29 cellular contexts compared by ENCODE assay signal in genomic region chr4:174122705-174123104, GRCh38.
A peak's percentile ranks its signal among the peaks of the same experiment; 100 is the strongest.
DNase-seq lines count a peak whose midpoint lies in the region; ATAC-seq and TF ChIP-seq lines count a peak whose summit lies in the region.
"Had no signal": no experiment of that assay in that cellular context is flagged by ENCODE, and none has a peak within 500 bp of the region (broad histone marks: within the 10 kb centered on the region; RNA-seq: fewer than 3 reads in every experiment).

No MANE protein-coding gene starts in this region.

- no peaks in the 10 kb centered on the region for H3K36me3 Mint-ChIP-seq in T-helper 2 cell treated with Interferon-gamma antibody and Interleukin-4, amounts not matched to agents 5 μg/mL and 100 μg/mL, for 36 hours (ENCODE audit: low read depth)
- H3K36me3 Mint-ChIP-seq: brain; CD4-positive, CD25-positive, alpha-beta regulatory T cell had no signal

- TF ChIP-seq CTCF in AG10803 (conservative IDR thresholded peaks at IDR 0.05; ENCODE audit: low read length) (no peak), heart right ventricle (IDR thresholded peaks at IDR 0.05) (no peak), tibial nerve (IDR thresholded peaks at IDR 0.05) (no peak)

- no peak overlapping the region for H3K27ac Mint-ChIP-seq in T-helper 2 cell treated with Interferon-gamma antibody and Interleukin-4, amounts not matched to agents 5 μg/mL and 100 μg/mL, for 36 hours
- H3K27ac Mint-ChIP-seq: brain; CD4-positive, CD25-positive, alpha-beta regulatory T cell; nephron had no signal

- H3K4me3 ChIP-seq in AG10803 (ENCODE audit: low read length): no peak overlapping the region
- H3K4me3 ChIP-seq in heart right ventricle: no peak overlapping the region
- peak overlapping the region in 1 of 2 donors; percentile 16 for H3K4me3 ChIP-seq in muscle layer of duodenum (ENCODE audit: low read depth in 1 of 2, low read length in 2 of 2)
- no peak overlapping the region for H3K4me3 ChIP-seq in tibial nerve
- H3K4me3 ChIP-seq: adrenal gland, lung, mucosa of descending colon, SK-N-MC, testis had no signal

- H3K4me1 Mint-ChIP-seq in T-helper 2 cell treated with Interferon-gamma antibody and Interleukin-4, amounts not matched to agents 5 μg/mL and 100 μg/mL, for 36 hours (ENCODE audit: low read depth): peaks cover 2% of the 10 kb centered on the region
- H3K4me1 Mint-ChIP-seq: nephron had no signal

- no peak for TF ChIP-seq POLR2A in tibial nerve (IDR thresholded peaks at IDR 0.05)

- H3K27ac ChIP-seq in heart right ventricle: peak overlapping the region in 8 of 10 donors; percentile 10 to 73 (median 55)
- peak overlapping the region; percentile 26 for H3K27ac ChIP-seq in muscle layer of duodenum (ENCODE audit: low read length)
- H3K27ac ChIP-seq in tibial nerve: peak overlapping the region in 1 of 4 donors; percentile 7
- H3K27ac ChIP-seq: SK-N-MC, testis had no signal

- H3K4me3 Mint-ChIP-seq in T-helper 2 cell treated with Interferon-gamma antibody and Interleukin-4, amounts not matched to agents 5 μg/mL and 100 μg/mL, for 36 hours: no peak overlapping the region
- H3K4me3 Mint-ChIP-seq: brain; CD4-positive, CD25-positive, alpha-beta regulatory T cell; nephron had no signal

- H3K4me1 ChIP-seq in heart right ventricle: peaks cover 0 to 31% (median 0%) of the 10 kb centered on the region in 9 donors
- H3K4me1 ChIP-seq in muscle layer of duodenum (ENCODE audit: control insufficient read depth in 1 of 2, insufficient read depth in 2 of 2, low read length in 2 of 2): no peaks in the 10 kb centered on the region
- H3K4me1 ChIP-seq in tibial nerve: peaks cover 0 to 4% (median 0%) of the 10 kb centered on the region in 4 donors
- H3K4me1 ChIP-seq: adrenal gland, testis had no signal

- no peaks in the 10 kb centered on the region for H3K9me3 ChIP-seq in heart right ventricle
- no peaks in the 10 kb centered on the region for H3K9me3 ChIP-seq in muscle layer of duodenum (ENCODE audit: control insufficient read depth in 1 of 2, low read length in 2 of 2)
- H3K9me3 ChIP-seq in tibial nerve: no peaks in the 10 kb centered on the region
- H3K9me3 ChIP-seq: adrenal gland, mucosa of descending colon, testis had no signal

- DNase-seq in AG10803 (ENCODE audit: low read depth): peak; percentile 44
- DNase-seq in dedifferentiated amniotic fluid mesenchymal stem cell (ENCODE audit: extremely low spot score): peak; percentile 29
- DNase-seq in heart right ventricle: no peak
- no peak for DNase-seq in activated naive CD4-positive, alpha-beta T cell treated with Interleukin-2 at 50 U/mL for 16 hours
- DNase-seq in tibial nerve (ENCODE audit: low spot score in 2 of 2): no peak
- no peak for DNase-seq in T-helper 2 cell treated with Interferon-gamma antibody and Interleukin-4, amounts not matched to agents 5 μg/mL and 100 μg/mL, for 36 hours (ENCODE audit: low spot score)
- DNase-seq: activated CD4-positive, alpha-beta T cell treated with anti-CD3 and anti-CD28 coated beads, Interleukin-2, amount 50 U/mL, for 4 hours; activated CD8-positive, alpha-beta memory T cell treated with anti-CD3 and anti-CD28 coated beads, Interleukin-2, amount 50 U/mL, for 4 hours; activated naive CD4-positive, alpha-beta T cell; adrenal gland; AML-193; Calu3; CD4-positive, CD25-positive, alpha-beta regulatory T cell; DMS79 treated with DMSO at 0.1 percent for 48 hours; GDM1; mucosa of descending colon; NCI-H1048; NCI-H1694; NCI-H526; small intestine; stimulated activated naive CD8-positive, alpha-beta T cell treated with anti-CD3 and anti-CD28 coated beads, Interleukin-15, Interleukin-2, amounts not matched to agents 100 U/mL and 50 U/mL, for 24 hours; testis had no signal

- H3K27me3 ChIP-seq in heart right ventricle (no peaks in the 10 kb centered on the region), muscle layer of duodenum (ENCODE audit: low read depth, low read length) (no peaks in the 10 kb centered on the region), tibial nerve (no peaks in the 10 kb centered on the region)
- H3K27me3 ChIP-seq: testis had no signal

- ATAC-seq in heart right ventricle (peak in 7 of 8 donors; percentile 13 to 86 (median 71)), HG03378 (IDR thresholded peaks at IDR 0.05; ENCODE audit: unreplicated experiment) (no peak)
- ATAC-seq: activated CD4-positive, CD25-positive, alpha-beta regulatory T cell treated with anti-CD3 and anti-CD28 coated beads, Interleukin-2, amount 50 U/mL, for 24 hours; mucosa of descending colon; stimulated activated naive CD8-positive, alpha-beta T cell treated with anti-CD3 and anti-CD28 coated beads, Interleukin-15, Interleukin-2, amounts not matched to agents 100 U/mL and 50 U/mL, for 24 hours had no signal

- WGBS in heart right ventricle, 2 donors: 18 to 39% methylated on average over 1 of the region's 1 CpG
- WGBS in tibial nerve, 2 donors: 66 to 76% methylated on average over 1 of the region's 1 CpG

- no peaks in the 10 kb centered on the region for H3K9me3 Mint-ChIP-seq in T-helper 2 cell treated with Interferon-gamma antibody and Interleukin-4, amounts not matched to agents 5 μg/mL and 100 μg/mL, for 36 hours
- H3K9me3 Mint-ChIP-seq: brain, nephron had no signal

- H3K36me3 ChIP-seq in heart right ventricle (no peaks in the 10 kb centered on the region), muscle layer of duodenum (ENCODE audit: control insufficient read depth in 1 of 2, insufficient read depth in 2 of 2, low read length in 2 of 2) (no peaks in the 10 kb centered on the region), tibial nerve (no peaks in the 10 kb centered on the region)
- H3K36me3 ChIP-seq: adrenal gland had no signal

- TF ChIP-seq EP300 in tibial nerve (IDR thresholded peaks at IDR 0.05): peak in 1 of 2 donors; percentile 31

- peaks cover 21% of the 10 kb centered on the region for H3K27me3 Mint-ChIP-seq in T-helper 2 cell treated with Interferon-gamma antibody and Interleukin-4, amounts not matched to agents 5 μg/mL and 100 μg/mL, for 36 hours (ENCODE audit: low read depth)

- intact Hi-C loops in heart right ventricle (cut with DNase I): loop anchor here in 7 of 10 donors (5.0 to 10.0 kb wide), 5 partner anchors 358 to 618 kb away; no protein-coding TSS in a partner anchor

Comparison
In these comparisons a context has a peak if more than half of its experiments do, and no peak if none do; other contexts are left out.
1. DNase-seq: peak in AG10803 (single experiment) and dedifferentiated amniotic fluid mesenchymal stem cell (single experiment); none in heart right ventricle (0 of 2), activated naive CD4-positive, alpha-beta T cell treated with Interleukin-2 at 50 U/mL for 16 hours (single experiment), tibial nerve (0 of 2) and T-helper 2 cell treated with Interferon-gamma antibody and Interleukin-4, amounts not matched to agents 5 μg/mL and 100 μg/mL, for 36 hours (single experiment).